8 cellular contexts compared by ENCODE assay signal in genomic region chr7:4776160-4776623, GRCh38. TPM values are rescaled to one million over a fixed set of nuclear protein-coding genes. Genes with fewer than 3 reads are reported as not detected.
A peak's percentile ranks its signal among the peaks of the same experiment; 100 is the strongest.
DNase-seq lines count a peak whose midpoint lies in the region; ATAC-seq and TF ChIP-seq lines count a peak whose summit lies in the region.

No MANE protein-coding gene starts in this region.

- H3K36me3 ChIP-seq in SK-N-MC (ENCODE audit: insufficient read depth, low read length): no peaks in the 10 kb centered on the region
- peaks cover 0 to 2% of the 10 kb centered on the region in 2 donors for H3K36me3 ChIP-seq in prostate gland

- peak overlapping the region; percentile 87 for H3K9ac ChIP-seq in SK-N-MC (ENCODE audit: insufficient read length)

- in situ Hi-C loops in ACHN (cut with HindIII; ENCODE audit: low pct_ligation_motif_present, low pct_unique_long_range_greater_than_20kb, low sequenced_read_pairs): no loop called here

- H3K4me3 ChIP-seq in GM12864 (ENCODE audit: low read depth, low read length): peak overlapping the region; percentile 97
- H3K4me3 ChIP-seq in SK-N-MC: peak overlapping the region; percentile 89
- H3K4me3 ChIP-seq in fibroblast of mammary gland (ENCODE audit: control insufficient read depth, low read depth, low read length): peak overlapping the region; percentile 95
- peak overlapping the region; percentile 73 to 92 for H3K4me3 ChIP-seq in prostate gland

- TF ChIP-seq CTCF in GM12864 (IDR thresholded peaks at IDR 0.05; ENCODE audit: low read depth, low read length, missing control alignments) (no peak), fibroblast of mammary gland (conservative IDR thresholded peaks at IDR 0.05; ENCODE audit: control insufficient read depth, insufficient read depth, low read depth, low read length) (no peak), prostate gland (IDR thresholded peaks at IDR 0.05) (no peak)

- peaks cover 4% of the 10 kb centered on the region for H3K4me1 ChIP-seq in prostate gland (replicated peaks)

- H3K9me3 ChIP-seq in SK-N-MC (ENCODE audit: low read depth, low read length): no peaks in the 10 kb centered on the region
- H3K9me3 ChIP-seq in prostate gland: no peaks in the 10 kb centered on the region

- DNase-seq in GM12864 (ENCODE audit: low read depth) (no peak), SK-N-MC (ENCODE audit: low read depth, low spot score) (no peak), fibroblast of mammary gland (ENCODE audit: low read depth) (no peak), prostate gland (ENCODE audit: low spot score) (no peak), ACHN (no peak), H4 (ENCODE audit: low spot score) (no peak)

- intact Hi-C loops in prostate gland (cut with DNase I): no loop called here

- ATAC-seq in GM21526 (IDR thresholded peaks at IDR 0.05; ENCODE audit: low FRiP score, unreplicated experiment) (no peak), GM18519 (IDR thresholded peaks at IDR 0.05; ENCODE audit: low FRiP score, unreplicated experiment) (no peak)

- H3K27ac ChIP-seq in SK-N-MC (no peak overlapping the region), prostate gland (peak overlapping the region; percentile 91 to 95)

- no peak for TF ChIP-seq POLR2A in prostate gland (IDR thresholded peaks at IDR 0.05)

- WGBS in prostate gland: 41% methylated on average over 16 of the region's 16 CpGs

- H3K27me3 ChIP-seq in prostate gland (replicated peaks; ENCODE audit: insufficient read depth): no peaks in the 10 kb centered on the region

RNA-seq across cellular contexts. Expression of gene AP5Z1, which starts 0.8 kb away (rescaled TPM):
- 10 to 100 TPM; 30.9 to 61.7 TPM for total RNA-seq in prostate gland
- total RNA-seq in H4 (2014; rRNA removed; shearing (Covaris generic)): 14.6 and 16.8 TPM in 2 replicates
